ENCODE assay signal across 25 cellular contexts in genomic region chr5:93460286-93460685, GRCh38.
DNase-seq lines count a peak whose midpoint lies in the region; ATAC-seq, FAIRE-seq and TF ChIP-seq lines count a peak whose summit lies in the region.
"Had no signal": no experiment of that assay in that cellular context is flagged by ENCODE, and none has a peak within 500 bp of the region (broad histone marks: within the 10 kb centered on the region; RNA-seq: fewer than 3 reads in every experiment).

No MANE protein-coding gene starts in this region.

- DNase-seq in A549 (ENCODE audit: low read depth in 1 of 2, low spot score in 1 of 2) (no peak), IMR-90 (no peak), H1 (ENCODE audit: low read depth in 1 of 2, low spot score in 2 of 2) (no peak), A673 (ENCODE audit: low spot score) (no peak)
- DNase-seq in effector memory CD4-positive, alpha-beta T cell: no peak
- DNase-seq: 8988T; ACHN; BE2C; C1 segment of cervical spinal cord; CD4-positive, alpha-beta memory T cell; CD4-positive, CD25-positive, alpha-beta regulatory T cell; CD8-positive, alpha-beta memory T cell; COR-L47; DMS 273 treated with DMSO at 0.1 percent for 48 hours; DMS153; DMS53; DMS79; DND-41; EL; GDM1 had no signal

- H3K23me2 ChIP-seq in H1 (ENCODE audit: low read depth, low read length): no peaks in the 10 kb centered on the region

- H3K56ac ChIP-seq in IMR-90 (ENCODE audit: extremely low read depth, insufficient read depth, low read length): no peak overlapping the region
- no peak overlapping the region for H3K56ac ChIP-seq in H1 (replicated peaks; ENCODE audit: insufficient read length, low read depth, low read length)

- H3K4ac ChIP-seq in IMR-90 (ENCODE audit: low read depth, low read length) (no peak overlapping the region), H1 (replicated peaks; ENCODE audit: insufficient read length, low read depth, low read length) (no peak overlapping the region)

- H4K5ac ChIP-seq in IMR-90 (ENCODE audit: low read depth, low read length): no peak overlapping the region
- no peak overlapping the region for H4K5ac ChIP-seq in H1 (ENCODE audit: insufficient read length, low read depth, low read length)

- H3K9ac ChIP-seq in IMR-90 (ENCODE audit: low read depth, low read length): no peak overlapping the region
- no peak overlapping the region for H3K9ac ChIP-seq in H1 (replicated peaks in 1 of 4; ENCODE audit: extremely low read depth in 1 of 4, low read depth in 3 of 4, low read length in 3 of 4)
- H3K9ac ChIP-seq: BLaER1 had no signal

- TF ChIP-seq RAD21 in A549 (conservative IDR thresholded peaks at IDR 0.05 in 1 of 2, IDR thresholded peaks at IDR 0.05 in 1 of 2): no peak
- TF ChIP-seq RAD21 in IMR-90 (IDR thresholded peaks at IDR 0.05; ENCODE audit: low read length): no peak
- no peak for TF ChIP-seq RAD21 in H1 (IDR thresholded peaks at IDR 0.05 in 1 of 2, conservative IDR thresholded peaks at IDR 0.05 in 1 of 2; ENCODE audit: low read depth in 2 of 2, low read length in 2 of 2)

- no TSS peak for BruUV-seq in IMR-90 (replicated peaks; lab: Mats Ljungman, UMichigan)
- no TSS peak for BruUV-seq in A673 (replicated peaks; lab: Mats Ljungman, UMichigan)

- H3K4me2 ChIP-seq in A549: no peak overlapping the region
- H3K4me2 ChIP-seq in IMR-90 (ENCODE audit: low read depth, low read length): no peak overlapping the region
- no peak overlapping the region for H3K4me2 ChIP-seq in H1 (ENCODE audit: insufficient read depth in 1 of 2, low read depth in 2 of 2, low read length in 2 of 2)
- H3K4me2 ChIP-seq: BLaER1 had no signal

- H4K91ac ChIP-seq in IMR-90 (ENCODE audit: insufficient read depth, low read depth, low read length) (no peak overlapping the region), H1 (replicated peaks; ENCODE audit: insufficient read length, low read length) (no peak overlapping the region)

- intact Hi-C loops in IMR-90 (cut with micrococcal nuclease): no loop called here
- intact Hi-C loops in A673 (cut with micrococcal nuclease; ENCODE audit: unreplicated experiment): no loop called here

- no peak overlapping the region for H2BK12ac ChIP-seq in H1 (ENCODE audit: low read depth, low read length)

- H3K9me3 ChIP-seq in A549: peaks cover 16% of the 10 kb centered on the region; the same call in 2 of the 3 replicates
- peaks cover 10% of the 10 kb centered on the region for H3K9me3 ChIP-seq in IMR-90 (ENCODE audit: control insufficient read depth, insufficient read depth, low read length)
- H3K9me3 ChIP-seq in H1 (ENCODE audit: insufficient read depth in 2 of 2, low read depth in 1 of 2, low read length in 1 of 2): peaks cover 18 to 25% of the 10 kb centered on the region in 2 experiments
- peaks cover 11% of the 10 kb centered on the region for H3K9me3 ChIP-seq in A673 (ENCODE audit: low read depth, low read length, poor library complexity, severe bottlenecking)
- no peaks in the 10 kb centered on the region for H3K9me3 ChIP-seq in effector memory CD4-positive, alpha-beta T cell (ENCODE audit: control insufficient read depth, low read length)
- H3K9me3 ChIP-seq: BE2C had no signal

- dilution Hi-C loops in IMR-90 (cut with HindIII; ENCODE audit: low sequenced_read_pairs, unreplicated experiment): no loop called here

- FAIRE-seq in A549 (lab: Jason Lieb, UNC): no peak
- no peak for FAIRE-seq in H1 (lab: Jason Lieb, UNC)
- FAIRE-seq: A204.1, GM12878, GM12892, GM18507 had no signal

- TF ChIP-seq CTCF in A549 (IDR thresholded peaks at IDR 0.05) (no peak), IMR-90 (conservative IDR thresholded peaks at IDR 0.05; ENCODE audit: low read depth, low read length) (no peak), H1 (IDR thresholded peaks at IDR 0.05; ENCODE audit: control extremely low read depth in 1 of 3, insufficient read depth in 1 of 3, low read depth in 1 of 3, low read length in 3 of 3) (no peak), A673 (conservative IDR thresholded peaks at IDR 0.05; ENCODE audit: low read depth, low read length) (no peak)

- H3K9me1 ChIP-seq in IMR-90 (ENCODE audit: insufficient read depth, low read length): peaks cover 4% of the 10 kb centered on the region; the same call in 1 of the 2 replicates

- H3K27me3 ChIP-seq in IMR-90 (ENCODE audit: control insufficient read depth, insufficient read depth, low read length) (no peaks in the 10 kb centered on the region), H1 (replicated peaks in 1 of 4; ENCODE audit: control insufficient read depth in 3 of 4, extremely low read depth in 1 of 4, insufficient read depth in 3 of 4, low read length in 3 of 4) (no peaks in the 10 kb centered on the region), A673 (replicated peaks; ENCODE audit: insufficient read depth, low read depth, low read length, poor library complexity) (no peaks in the 10 kb centered on the region)
- H3K27me3 ChIP-seq in effector memory CD4-positive, alpha-beta T cell (replicated peaks; ENCODE audit: control insufficient read depth, insufficient read depth, low read length, poor library complexity, severe bottlenecking): no peaks in the 10 kb centered on the region
- H3K27me3 ChIP-seq: BE2C, BLaER1 had no signal

- H3K14ac ChIP-seq in IMR-90 (replicated peaks; ENCODE audit: low read depth, low read length) (no peak overlapping the region), H1 (ENCODE audit: insufficient read length) (no peak overlapping the region)

- H3K4me3 ChIP-seq in A549 (no peak overlapping the region), IMR-90 (ENCODE audit: insufficient read depth, low read depth, low read length) (no peak overlapping the region), H1 (ENCODE audit: extremely low read depth in 1 of 4, insufficient read depth in 2 of 4, low read depth in 3 of 4, low read length in 4 of 4) (no peak overlapping the region), A673 (ENCODE audit: low read depth, low read length, poor library complexity, severe bottlenecking) (no peak overlapping the region)
- no peak overlapping the region for H3K4me3 ChIP-seq in effector memory CD4-positive, alpha-beta T cell (ENCODE audit: insufficient read depth, low read depth, low read length, poor library complexity, severe bottlenecking)
- H3K4me3 ChIP-seq: BLaER1, GM12878 had no signal

- in situ Hi-C loops in IMR-90 (cut with MboI; ENCODE audit: low sequenced_read_pairs): no loop called here

- CTCF ChIA-PET in A549 (lab: Yijun Ruan, JAX): no interaction called here
- CTCF ChIA-PET in IMR-90 (lab: Yijun Ruan, JAX): no interaction called here
- CTCF ChIA-PET in H1 (lab: Charles Lee; ENCODE audit: partially characterized antibody): no interaction called here
- CTCF ChIA-PET in A673 (lab: Charles Lee): no interaction called here

- no peaks in the 10 kb centered on the region for H3K79me2 ChIP-seq in H1 (ENCODE audit: control insufficient read depth in 1 of 2, insufficient read depth in 2 of 2, low read length in 2 of 2)

- H2BK120ac ChIP-seq in IMR-90 (ENCODE audit: low read depth, low read length): no peak overlapping the region
- H2BK120ac ChIP-seq in H1 (replicated peaks; ENCODE audit: low read depth, low read length): no peak overlapping the region

- H4K20me1 ChIP-seq in IMR-90 (ENCODE audit: insufficient read depth, low read length) (no peaks in the 10 kb centered on the region), H1 (replicated peaks in 1 of 2; ENCODE audit: control insufficient read depth in 1 of 2, insufficient read depth in 2 of 2, low read length in 2 of 2) (no peaks in the 10 kb centered on the region)
- H4K20me1 ChIP-seq: BLaER1 had no signal

- TF ChIP-seq EP300 in A549 (IDR thresholded peaks at IDR 0.05) (no peak), H1 (IDR thresholded peaks at IDR 0.05; ENCODE audit: borderline replicate concordance in 1 of 2, low read depth in 2 of 2, low read length in 2 of 2) (no peak)

- POLR2A ChIA-PET in A549 (lab: Yijun Ruan, JAX) (no interaction called here), IMR-90 (lab: Charles Lee; ENCODE audit: unreplicated experiment) (no interaction called here), H1 (lab: Charles Lee; ENCODE audit: partially characterized antibody) (no interaction called here), A673 (lab: Charles Lee; ENCODE audit: low non-redundant PET) (no interaction called here)

- H3K23ac ChIP-seq in IMR-90 (ENCODE audit: low read depth, low read length) (no peak overlapping the region), H1 (ENCODE audit: insufficient read length) (no peak overlapping the region)

- H4K8ac ChIP-seq in IMR-90 (ENCODE audit: low read depth in 2 of 2, low read length in 2 of 2) (no peak overlapping the region), H1 (ENCODE audit: extremely low read depth, insufficient read depth, low read length) (no peak overlapping the region)

- no peak overlapping the region for H2AK9ac ChIP-seq in IMR-90 (replicated peaks; ENCODE audit: low read depth, low read length, poor library complexity)

- H3K4me1 ChIP-seq in A549 (no peaks in the 10 kb centered on the region), IMR-90 (ENCODE audit: control insufficient read depth, insufficient read depth, low read length) (no peaks in the 10 kb centered on the region), H1 (replicated peaks in 1 of 4; ENCODE audit: control insufficient read depth in 3 of 4, insufficient read depth in 4 of 4, low read length in 3 of 4) (no peaks in the 10 kb centered on the region), A673 (ENCODE audit: insufficient read depth, low read length, poor library complexity, severe bottlenecking) (no peaks in the 10 kb centered on the region)
- H3K4me1 ChIP-seq in effector memory CD4-positive, alpha-beta T cell (ENCODE audit: control insufficient read depth, insufficient read depth, low read length, poor library complexity, severe bottlenecking): no peaks in the 10 kb centered on the region
- H3K4me1 ChIP-seq: BE2C, BLaER1 had no signal

- 89% methylated on average over 2 of the region's 2 CpGs for WGBS in A549 (ENCODE audit: missing lambda C conversion rate)
- no CpG with 5 or more reads among the region's 2 CpGs for WGBS in IMR-90 (ENCODE audit: extremely low coverage in 2 of 2, insufficient read length in 1 of 2), 2 experiments
- 100% methylated on average over 2 of the region's 2 CpGs; no CpG with 5 or more reads in 1 of the 2 experiments for WGBS in H1 (ENCODE audit: extremely low coverage in 1 of 2, insufficient coverage in 1 of 2, insufficient read length in 1 of 2, insufficient replicate concordance in 2 of 2, low coverage in 1 of 2, low lambda C conversion rate in 2 of 2, missing lambda C conversion rate in 1 of 2), 2 experiments

- H3K36me3 ChIP-seq in IMR-90 (ENCODE audit: control insufficient read depth, insufficient read depth, low read length) (peaks cover 2% of the 10 kb centered on the region), H1 (ENCODE audit: control insufficient read depth in 2 of 4, insufficient read depth in 4 of 4, low read length in 3 of 4) (no peaks in the 10 kb centered on the region; a peak in 2 of 8 replicates), A673 (ENCODE audit: insufficient read depth, low read length, poor library complexity, severe bottlenecking) (no peaks in the 10 kb centered on the region)
- no peaks in the 10 kb centered on the region for H3K36me3 ChIP-seq in effector memory CD4-positive, alpha-beta T cell (ENCODE audit: control insufficient read depth, insufficient read depth, low read length)
- H3K36me3 ChIP-seq: BE2C had no signal

- TF ChIP-seq POLR2A in A549 (IDR thresholded peaks at IDR 0.05; ENCODE audit: low read length) (no peak), IMR-90 (IDR thresholded peaks at IDR 0.05; ENCODE audit: low read depth, low read length) (no peak), H1 (IDR thresholded peaks at IDR 0.05; ENCODE audit: control extremely low read depth in 1 of 2, low read depth in 2 of 2, low read length in 2 of 2) (no peak)

- no peak overlapping the region for H2AFZ ChIP-seq in IMR-90 (replicated peaks; ENCODE audit: low read length, poor library complexity)
- no peak overlapping the region for H2AFZ ChIP-seq in H1 (ENCODE audit: low read length)

- H3K18ac ChIP-seq in IMR-90 (ENCODE audit: low read depth, low read length) (no peak overlapping the region), H1 (ENCODE audit: extremely low read depth, low read length) (no peak overlapping the region)

- no peak for ATAC-seq in A549
- no peak for ATAC-seq in IMR-90 (ENCODE audit: low read depth)
- ATAC-seq: GM12878 had no signal

- no peak overlapping the region for H2AK5ac ChIP-seq in IMR-90 (ENCODE audit: low read depth, low read length)
- H2AK5ac ChIP-seq in H1 (ENCODE audit: low read depth, low read length): no peak overlapping the region

- H3K27ac ChIP-seq in A549 (no peak overlapping the region), IMR-90 (ENCODE audit: insufficient read depth, low read length) (no peak overlapping the region), H1 (ENCODE audit: low read depth, low read length) (no peak overlapping the region), A673 (ENCODE audit: low read depth, low read length, poor library complexity, severe bottlenecking) (no peak overlapping the region)
- no peak overlapping the region for H3K27ac ChIP-seq in effector memory CD4-positive, alpha-beta T cell (ENCODE audit: insufficient read depth, low read length, poor library complexity, severe bottlenecking)
- H3K27ac ChIP-seq: BLaER1 had no signal

- H3K79me1 ChIP-seq in IMR-90 (ENCODE audit: low read depth in 1 of 2, low read length in 2 of 2): peaks cover 5 to 6% of the 10 kb centered on the region in 2 experiments
- no peaks in the 10 kb centered on the region for H3K79me1 ChIP-seq in H1 (ENCODE audit: low read depth, low read length)

- H2BK20ac ChIP-seq in IMR-90 (ENCODE audit: low read depth, low read length): no peak overlapping the region
- H2BK20ac ChIP-seq in H1 (ENCODE audit: low read length): no peak overlapping the region

- no peak overlapping the region for H2BK15ac ChIP-seq in IMR-90 (ENCODE audit: low read depth, low read length)
- no peak overlapping the region for H2BK15ac ChIP-seq in H1 (ENCODE audit: low read length)

- H2BK5ac ChIP-seq in IMR-90 (ENCODE audit: low read depth, low read length, poor library complexity, severe bottlenecking): no peak overlapping the region
- H2BK5ac ChIP-seq in H1 (ENCODE audit: low read depth, low read length): no peak overlapping the region

Comparison
In these comparisons a context has a peak if more than half of its experiments do, and no peak if none do; other contexts are left out.
1. Of the 18 proteins assayed by ChIP-seq in both H1 and A549: peak only in H1: none; only in A549: KDM1A; in both: MAFK; in neither: 16.